In genomic region chr19:38891791-38892190, GRCh38 we compare ENCODE assay signal across 1 cellular context.
TF ChIP-seq lines count a peak whose summit lies in the region.

No MANE protein-coding gene starts in this region.

TF ChIP-seq in GM23338, 12 proteins besides CTCF, POLR2A, EP300 and RAD21:
- TF ChIP-seq EZH2phosphoT487 (IDR thresholded peaks at IDR 0.05; ENCODE audit: unreplicated experiment) (no peak), ETS1 (IDR thresholded peaks at IDR 0.05) (no peak), ZNF331 (CRISPR knock-in tag; IDR thresholded peaks at IDR 0.05; ENCODE audit: low read depth) (no peak), EZH2 (IDR thresholded peaks at IDR 0.05; ENCODE audit: low read depth, unreplicated experiment) (no peak), NANOG (IDR thresholded peaks at IDR 0.05; ENCODE audit: borderline replicate concordance) (no peak), POLR2AphosphoS5 (IDR thresholded peaks at IDR 0.05; ENCODE audit: low read depth) (no peak), STAT1 (IDR thresholded peaks at IDR 0.05; ENCODE audit: unreplicated experiment) (no peak), ZNF114 (CRISPR knock-in tag; IDR thresholded peaks at IDR 0.05) (no peak)
- TF ChIP-seq, protein P1, sequence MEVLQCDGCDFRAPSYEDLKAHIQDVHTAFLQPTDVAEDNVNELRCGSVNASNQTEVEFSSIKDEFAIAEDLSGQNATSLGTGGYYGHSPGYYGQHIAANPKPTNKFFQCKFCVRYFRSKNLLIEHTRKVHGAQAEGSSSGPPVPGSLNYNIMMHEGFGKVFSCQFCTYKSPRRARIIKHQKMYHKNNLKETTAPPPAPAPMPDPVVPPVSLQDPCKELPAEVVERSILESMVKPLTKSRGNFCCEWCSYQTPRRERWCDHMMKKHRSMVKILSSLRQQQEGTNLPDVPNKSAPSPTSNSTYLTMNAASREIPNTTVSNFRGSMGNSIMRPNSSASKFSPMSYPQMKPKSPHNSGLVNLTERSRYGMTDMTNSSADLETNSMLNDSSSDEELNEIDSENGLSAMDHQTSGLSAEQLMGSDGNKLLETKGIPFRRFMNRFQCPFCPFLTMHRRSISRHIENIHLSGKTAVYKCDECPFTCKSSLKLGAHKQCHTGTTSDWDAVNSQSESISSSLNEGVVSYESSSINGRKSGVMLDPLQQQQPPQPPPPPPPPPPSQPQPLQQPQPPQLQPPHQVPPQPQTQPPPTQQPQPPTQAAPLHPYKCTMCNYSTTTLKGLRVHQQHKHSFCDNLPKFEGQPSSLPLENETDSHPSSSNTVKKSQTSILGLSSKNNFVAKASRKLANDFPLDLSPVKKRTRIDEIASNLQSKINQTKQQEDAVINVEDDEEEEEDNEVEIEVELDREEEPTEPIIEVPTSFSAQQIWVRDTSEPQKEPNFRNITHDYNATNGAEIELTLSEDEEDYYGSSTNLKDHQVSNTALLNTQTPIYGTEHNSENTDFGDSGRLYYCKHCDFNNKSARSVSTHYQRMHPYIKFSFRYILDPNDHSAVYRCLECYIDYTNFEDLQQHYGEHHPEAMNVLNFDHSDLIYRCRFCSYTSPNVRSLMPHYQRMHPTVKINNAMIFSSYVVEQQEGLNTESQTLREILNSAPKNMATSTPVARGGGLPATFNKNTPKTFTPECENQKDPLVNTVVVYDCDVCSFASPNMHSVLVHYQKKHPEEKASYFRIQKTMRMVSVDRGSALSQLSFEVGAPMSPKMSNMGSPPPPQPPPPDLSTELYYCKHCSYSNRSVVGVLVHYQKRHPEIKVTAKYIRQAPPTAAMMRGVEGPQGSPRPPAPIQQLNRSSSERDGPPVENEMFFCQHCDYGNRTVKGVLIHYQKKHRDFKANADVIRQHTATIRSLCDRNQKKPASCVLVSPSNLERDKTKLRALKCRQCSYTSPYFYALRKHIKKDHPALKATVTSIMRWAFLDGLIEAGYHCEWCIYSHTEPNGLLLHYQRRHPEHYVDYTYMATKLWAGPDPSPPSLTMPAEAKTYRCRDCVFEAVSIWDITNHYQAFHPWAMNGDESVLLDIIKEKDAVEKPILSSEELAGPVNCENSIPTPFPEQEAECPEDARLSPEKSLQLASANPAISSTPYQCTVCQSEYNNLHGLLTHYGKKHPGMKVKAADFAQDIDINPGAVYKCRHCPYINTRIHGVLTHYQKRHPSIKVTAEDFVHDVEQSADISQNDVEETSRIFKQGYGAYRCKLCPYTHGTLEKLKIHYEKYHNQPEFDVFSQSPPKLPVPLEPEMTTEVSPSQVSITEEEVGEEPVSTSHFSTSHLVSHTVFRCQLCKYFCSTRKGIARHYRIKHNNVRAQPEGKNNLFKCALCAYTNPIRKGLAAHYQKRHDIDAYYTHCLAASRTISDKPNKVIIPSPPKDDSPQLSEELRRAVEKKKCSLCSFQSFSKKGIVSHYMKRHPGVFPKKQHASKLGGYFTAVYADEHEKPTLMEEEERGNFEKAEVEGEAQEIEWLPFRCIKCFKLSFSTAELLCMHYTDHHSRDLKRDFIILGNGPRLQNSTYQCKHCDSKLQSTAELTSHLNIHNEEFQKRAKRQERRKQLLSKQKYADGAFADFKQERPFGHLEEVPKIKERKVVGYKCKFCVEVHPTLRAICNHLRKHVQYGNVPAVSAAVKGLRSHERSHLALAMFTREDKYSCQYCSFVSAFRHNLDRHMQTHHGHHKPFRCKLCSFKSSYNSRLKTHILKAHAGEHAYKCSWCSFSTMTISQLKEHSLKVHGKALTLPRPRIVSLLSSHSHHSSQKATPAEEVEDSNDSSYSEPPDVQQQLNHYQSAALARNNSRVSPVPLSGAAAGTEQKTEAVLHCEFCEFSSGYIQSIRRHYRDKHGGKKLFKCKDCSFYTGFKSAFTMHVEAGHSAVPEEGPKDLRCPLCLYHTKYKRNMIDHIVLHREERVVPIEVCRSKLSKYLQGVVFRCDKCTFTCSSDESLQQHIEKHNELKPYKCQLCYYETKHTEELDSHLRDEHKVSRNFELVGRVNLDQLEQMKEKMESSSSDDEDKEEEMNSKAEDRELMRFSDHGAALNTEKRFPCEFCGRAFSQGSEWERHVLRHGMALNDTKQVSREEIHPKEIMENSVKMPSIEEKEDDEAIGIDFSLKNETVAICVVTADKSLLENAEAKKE (CRISPR knock-in tag; IDR thresholded peaks at IDR 0.05): no peak
